Comparison of ENCODE assay signal across 12 cellular contexts in the genomic region with DNA sequence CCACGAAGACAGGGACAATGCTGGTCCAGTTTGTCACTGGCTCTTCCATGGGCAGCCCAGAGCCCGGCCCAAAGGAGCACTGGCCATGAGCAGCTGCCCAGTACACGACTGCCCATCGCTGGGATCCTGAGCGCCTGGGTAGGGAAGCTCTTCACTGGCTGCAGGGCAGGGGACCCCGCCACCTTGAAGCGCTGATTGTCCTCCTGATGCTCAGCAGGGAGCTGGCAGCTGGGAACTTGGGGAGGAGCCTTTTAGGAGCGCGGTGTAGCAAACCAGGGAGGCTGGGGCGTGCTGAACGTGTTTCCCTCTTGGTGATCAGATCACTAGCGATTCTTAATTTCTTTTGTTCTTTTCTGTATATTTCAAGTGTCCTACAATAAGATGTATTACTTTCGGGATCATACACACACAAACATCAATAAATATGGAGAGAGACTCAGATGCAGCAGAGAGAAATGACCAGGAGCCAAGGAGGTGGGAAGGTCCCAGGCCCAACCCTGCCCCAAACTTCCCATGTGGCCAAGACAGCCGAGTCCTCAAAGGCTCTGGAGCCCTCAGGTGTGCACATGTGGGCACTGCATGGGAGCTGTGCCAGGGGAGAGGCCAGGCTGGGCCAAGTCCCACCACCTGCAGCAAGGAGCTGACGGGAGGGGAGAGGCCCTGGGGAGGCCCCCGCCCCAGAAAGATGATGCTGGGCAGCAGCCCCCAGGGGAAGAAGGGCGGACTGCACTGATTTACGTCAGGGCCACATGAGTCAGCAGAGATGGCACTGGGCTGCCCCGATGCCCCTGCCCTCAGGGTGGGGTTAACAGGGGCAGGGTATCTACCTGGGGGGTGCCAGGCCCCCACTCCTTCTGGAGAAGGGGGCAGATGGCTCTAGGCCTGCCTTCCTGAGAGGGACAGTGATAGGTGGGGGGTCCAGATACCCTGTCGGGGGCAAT. TPM values are rescaled to one million over a fixed set of nuclear protein-coding genes. Genes with fewer than 3 reads are reported as not detected.
A peak's percentile ranks its signal among the peaks of the same experiment; 100 is the strongest.
DNase-seq lines count a peak whose midpoint lies in the region; ATAC-seq, FAIRE-seq and TF ChIP-seq lines count a peak whose summit lies in the region.
"Had no signal": no experiment of that assay in that cellular context is flagged by ENCODE, and none has a peak within 500 bp of the region (broad histone marks: within the 10 kb centered on the region; RNA-seq: fewer than 3 reads in every experiment).

No MANE protein-coding gene starts in this region.

- H3K79me2 ChIP-seq in parathyroid adenoma, result no peaks in the 10 kb centered on the region

- no peak for ATAC-seq in HG02981 (IDR thresholded peaks at IDR 0.05; ENCODE audit: unreplicated experiment)

- H2AFZ ChIP-seq in parathyroid adenoma, result no peak overlapping the region

- DNase-seq in activated CD4-positive, alpha-beta T cell treated with anti-CD3 and anti-CD28 coated beads, Interleukin-2, amount 10 ng/mL, durations not matched to agents 24 days and 14 days, result no peak
- DNase-seq in activated CD4-positive, alpha-beta T cell treated with anti-CD3 and anti-CD28 coated beads, Interleukin-2, amount 50 U/mL, for 1 hour, result no peak
- DNase-seq in NCI-H2107 (lab: John Stamatoyannopoulos, UW) (peak; percentile 59), bronchial epithelial cell (ENCODE audit: low read depth) (peak; percentile 9), SKM-1 treated with dmso at 0.1 percent for 144 hours (lab: John Stamatoyannopoulos, UW; ENCODE audit: unreplicated experiment) (no peak), GOT3 (lab: John Stamatoyannopoulos, UW) (no peak)
- DNase-seq: activated T-cell treated with anti-CD3 and anti-CD28 coated beads, Interleukin-2, amount 50 U/mL, for 1 hour; CD4-positive, alpha-beta memory T cell had no signal

- peaks cover 24% of the 10 kb centered on the region for H3K27me3 Mint-ChIP-seq in activated CD4-positive, alpha-beta T cell treated with anti-CD3 and anti-CD28 coated beads, Interleukin-2, amount 10 ng/mL, durations not matched to agents 24 days and 14 days

- no peaks in the 10 kb centered on the region for H3K36me3 ChIP-seq in bronchial epithelial cell (ENCODE audit: control insufficient read depth, insufficient read depth, low read length)
- H3K36me3 ChIP-seq in parathyroid adenoma (ENCODE audit: control insufficient read depth, insufficient read depth, low read length), result no peaks in the 10 kb centered on the region

- peaks cover 4% of the 10 kb centered on the region for H3K4me1 Mint-ChIP-seq in activated CD4-positive, alpha-beta T cell treated with anti-CD3 and anti-CD28 coated beads, Interleukin-2, amount 10 ng/mL, durations not matched to agents 24 days and 14 days

- no peak overlapping the region for H3K4me2 ChIP-seq in parathyroid adenoma (ENCODE audit: low read length)

- TF ChIP-seq CTCF in bronchial epithelial cell (IDR thresholded peaks at IDR 0.05; ENCODE audit: insufficient read depth, low read length, severe bottlenecking) (peak; percentile 33), parathyroid adenoma (IDR thresholded peaks at IDR 0.05) (peak; percentile 55)

- no peak overlapping the region for H3K27ac ChIP-seq in parathyroid adenoma

- peak overlapping the region; percentile 57 for H3K4me3 Mint-ChIP-seq in activated CD4-positive, alpha-beta T cell treated with anti-CD3 and anti-CD28 coated beads, Interleukin-2, amount 10 ng/mL, durations not matched to agents 24 days and 14 days

- H3K4me1 ChIP-seq in parathyroid adenoma, result no peaks in the 10 kb centered on the region

- H3K9ac ChIP-seq in parathyroid adenoma, result no peak overlapping the region

- no peak overlapping the region for H3K27ac Mint-ChIP-seq in activated CD4-positive, alpha-beta T cell treated with anti-CD3 and anti-CD28 coated beads, Interleukin-2, amount 10 ng/mL, durations not matched to agents 24 days and 14 days

- no peaks in the 10 kb centered on the region for H3K9me3 ChIP-seq in parathyroid adenoma (ENCODE audit: control insufficient read depth, low read length)

- H3K9me3 Mint-ChIP-seq in activated CD4-positive, alpha-beta T cell treated with anti-CD3 and anti-CD28 coated beads, Interleukin-2, amount 10 ng/mL, durations not matched to agents 24 days and 14 days, result no peaks in the 10 kb centered on the region

- H3K4me3 ChIP-seq in bronchial epithelial cell (ENCODE audit: low read depth, low read length) (no peak overlapping the region), parathyroid adenoma (ENCODE audit: low read depth, low read length) (no peak overlapping the region)

- intact Hi-C loops in activated CD4-positive, alpha-beta T cell treated with anti-CD3 and anti-CD28 coated beads, Interleukin-2, amount 10 ng/mL, durations not matched to agents 24 days and 14 days (cut with micrococcal nuclease), result no loop called here

- FAIRE-seq in bronchial epithelial cell (lab: Jason Lieb, UNC), result no peak

- H3K27me3 ChIP-seq in bronchial epithelial cell (ENCODE audit: control insufficient read depth, insufficient read depth, low read length) (peaks cover 6% of the 10 kb centered on the region), parathyroid adenoma (ENCODE audit: control insufficient read depth, insufficient read depth, low read length) (peaks cover 3% of the 10 kb centered on the region)

- H3K36me3 Mint-ChIP-seq in activated CD4-positive, alpha-beta T cell treated with anti-CD3 and anti-CD28 coated beads, Interleukin-2, amount 10 ng/mL, durations not matched to agents 24 days and 14 days (ENCODE audit: low read depth), result no peaks in the 10 kb centered on the region
- H3K36me3 Mint-ChIP-seq: CD4-positive, alpha-beta memory T cell had no signal

RNA-seq across cellular contexts. Expression of a gene that starts 1.6 kb away (rescaled TPM):
- total RNA-seq in activated CD4-positive, alpha-beta T cell treated with anti-CD3 and anti-CD28 coated beads, Interleukin-2, amount 10 ng/mL, durations not matched to agents 24 days and 14 days, result 1.3 and 1.6 TPM in 2 replicates
- total RNA-seq in bronchial epithelial cell, result 0.26 and 1.4 TPM in 2 replicates

RNA-seq across cellular contexts. Expression of a gene that starts 20.1 kb away (rescaled TPM):
- total RNA-seq in activated CD4-positive, alpha-beta T cell treated with anti-CD3 and anti-CD28 coated beads, Interleukin-2, amount 10 ng/mL, durations not matched to agents 24 days and 14 days, result not detected in 2 replicates
- not detected in 2 replicates for total RNA-seq in bronchial epithelial cell
- total RNA-seq: CD4-positive, alpha-beta memory T cell; fibroblast of lung; pulmonary artery endothelial cell had no signal

RNA-seq across cellular contexts. Expression of a gene that starts 41.7 kb away (rescaled TPM):
- 135 and 137 TPM in 2 replicates for total RNA-seq in activated CD4-positive, alpha-beta T cell treated with anti-CD3 and anti-CD28 coated beads, Interleukin-2, amount 10 ng/mL, durations not matched to agents 24 days and 14 days
- total RNA-seq in bronchial epithelial cell, result 0.77 and 0.79 TPM in 2 replicates

RNA-seq across cellular contexts. Expression of a gene that starts 50.4 kb away (rescaled TPM):
- 153 and 168 TPM in 2 replicates for total RNA-seq in activated CD4-positive, alpha-beta T cell treated with anti-CD3 and anti-CD28 coated beads, Interleukin-2, amount 10 ng/mL, durations not matched to agents 24 days and 14 days
- 56.9 and 66.8 TPM in 2 replicates for total RNA-seq in bronchial epithelial cell

RNA-seq across cellular contexts. Expression of a gene that starts 54.1 kb away (rescaled TPM):
- 0.26 and 0.58 TPM in 2 replicates for total RNA-seq in activated CD4-positive, alpha-beta T cell treated with anti-CD3 and anti-CD28 coated beads, Interleukin-2, amount 10 ng/mL, durations not matched to agents 24 days and 14 days
- under 0.01 TPM in 2 replicates for total RNA-seq in bronchial epithelial cell

Comparison
In these comparisons a context has a peak if more than half of its experiments do, and no peak if none do; other contexts are left out.
1. DNase-seq: peak in NCI-H2107 (single experiment) and bronchial epithelial cell (single experiment); none in activated CD4-positive, alpha-beta T cell treated with anti-CD3 and anti-CD28 coated beads, Interleukin-2, amount 10 ng/mL, durations not matched to agents 24 days and 14 days (single experiment), activated CD4-positive, alpha-beta T cell treated with anti-CD3 and anti-CD28 coated beads, Interleukin-2, amount 50 U/mL, for 1 hour (single experiment), SKM-1 treated with dmso at 0.1 percent for 144 hours (single experiment) and GOT3 (single experiment).
2. RNA of a gene that starts 41.7 kb away (total RNA-seq): 135 to 137 TPM in activated CD4-positive, alpha-beta T cell treated with anti-CD3 and anti-CD28 coated beads, Interleukin-2, amount 10 ng/mL, durations not matched to agents 24 days and 14 days; 0.77 to 0.79 TPM in bronchial epithelial cell; every median in the first group is over 10 times any median in the second.